Comparison of ENCODE assay signal across 8 cellular contexts in genomic region chr11:33828604-33829429, GRCh38. TPM values are rescaled to one million over a fixed set of nuclear protein-coding genes. Genes with fewer than 3 reads are reported as not detected.
A peak's percentile ranks its signal among the peaks of the same experiment; 100 is the strongest.
DNase-seq lines count a peak whose midpoint lies in the region; ATAC-seq and TF ChIP-seq lines count a peak whose summit lies in the region.

No MANE protein-coding gene starts in this region.

- H3K9me2 ChIP-seq in SK-N-SH, result no peaks in the 10 kb centered on the region

- peaks cover 11% of the 10 kb centered on the region; the same call in 1 of the 2 replicates for H3K27me3 ChIP-seq in SK-N-SH (ENCODE audit: insufficient read depth)
- peaks cover 0 to 52% (median 11%) of the 10 kb centered on the region in 9 donors for H3K27me3 ChIP-seq in heart left ventricle
- H3K27me3 ChIP-seq in rectal smooth muscle tissue (ENCODE audit: control insufficient read depth, insufficient read depth, low read length), result no peaks in the 10 kb centered on the region

- intact Hi-C loops in heart left ventricle (cut with DNase I), result loop anchor here in 7 of 10 donors (1.0 to 10.0 kb wide), 7 partner anchors 20 to 536 kb away; no protein-coding TSS in a partner anchor

- WGBS in SK-N-SH (ENCODE audit: low lambda C conversion rate), result 33% methylated on average over 26 of the region's 56 CpGs
- 8 to 14% (median 10%) methylated on average over 33 to 56 of the region's 56 CpGs for WGBS in heart left ventricle, 4 donors

- no peaks in the 10 kb centered on the region for H3K36me3 ChIP-seq in SK-N-SH (replicated peaks in 1 of 2; ENCODE audit: control insufficient read depth in 1 of 2, insufficient read depth in 2 of 2, low read length in 1 of 2)
- H3K36me3 ChIP-seq in heart left ventricle, result no peaks in the 10 kb centered on the region
- no peaks in the 10 kb centered on the region for H3K36me3 ChIP-seq in rectal smooth muscle tissue (ENCODE audit: control insufficient read depth, insufficient read depth, low read length)

- H3F3A ChIP-seq in SK-N-SH (replicated peaks; ENCODE audit: insufficient read depth), result no peaks in the 10 kb centered on the region

- H3K4me3 ChIP-seq in SK-N-SH (ENCODE audit: low read depth in 2 of 2, low read length in 1 of 2) (peak overlapping the region; percentile 49 to 62), heart left ventricle (peak overlapping the region; percentile 21 to 58 (median 49)), rectal smooth muscle tissue (ENCODE audit: low read length) (peak overlapping the region; percentile 52)

- no peak for TF ChIP-seq EP300 in SK-N-SH (IDR thresholded peaks at IDR 0.05; ENCODE audit: borderline replicate concordance in 1 of 2, low read depth in 1 of 2, low read length in 1 of 2)

- DNase-seq in GM10248 (ENCODE audit: extremely low spot score) (peak; percentile 41), SK-N-SH (peak; percentile 70), heart left ventricle (no peak), A172 (ENCODE audit: low spot score) (no peak), GOT3 (lab: John Stamatoyannopoulos, UW) (no peak), NCI-H82 treated with DMSO at 0.1 percent for 48 hours (lab: John Stamatoyannopoulos, UW; ENCODE audit: unreplicated experiment) (no peak)

- peak overlapping the region; percentile 74 for H3K4me2 ChIP-seq in SK-N-SH

- no peaks in the 10 kb centered on the region for H3K79me2 ChIP-seq in SK-N-SH (ENCODE audit: insufficient read depth)

- peaks cover 0 to 7% of the 10 kb centered on the region in 2 experiments; a peak in 1 of 4 replicates for H3K4me1 ChIP-seq in SK-N-SH (ENCODE audit: control insufficient read depth in 1 of 2, insufficient read depth in 2 of 2, low read depth in 1 of 2, low read length in 1 of 2)
- H3K4me1 ChIP-seq in heart left ventricle, result peaks cover 3 to 10% (median 7%) of the 10 kb centered on the region in 12 donors
- H3K4me1 ChIP-seq in rectal smooth muscle tissue (ENCODE audit: control insufficient read depth, insufficient read depth, low read length), result no peaks in the 10 kb centered on the region

- CTCF ChIA-PET in GM10248 (lab: Yijun Ruan, JAX), result interaction anchor here (1.2 to 12.9 kb wide), 19 partner anchors 11 to 662 kb away, joined by 3 to 190 read pairs (median 4); no protein-coding TSS in a partner anchor
- CTCF ChIA-PET in SK-N-SH (lab: Yijun Ruan, JAX), result interaction anchor here (0.7 to 10.2 kb wide), 51 partner anchors 9 to 584 kb away, joined by 3 to 213 read pairs (median 4); partner anchors contain the start of gene C11orf91

- no peaks in the 10 kb centered on the region for H4K20me1 ChIP-seq in SK-N-SH (ENCODE audit: insufficient read depth)

- H3K9ac ChIP-seq in SK-N-SH (peak overlapping the region; percentile 19; the same call in 1 of the 2 replicates), rectal smooth muscle tissue (ENCODE audit: low read length) (no peak overlapping the region)

- ATAC-seq in heart left ventricle (peak in 3 of 4 donors; percentile 34 to 59 (median 52)), HG03045 (IDR thresholded peaks at IDR 0.05; ENCODE audit: unreplicated experiment) (no peak)

- POLR2A ChIA-PET in GM10248 (lab: Yijun Ruan, JAX), result no interaction called here
- POLR2A ChIA-PET in SK-N-SH (lab: Yijun Ruan, JAX), result no interaction called here

- H3K27ac ChIP-seq in SK-N-SH (ENCODE audit: low read depth in 2 of 2, low read length in 1 of 2) (no peak overlapping the region), heart left ventricle (no peak overlapping the region), rectal smooth muscle tissue (ENCODE audit: low read depth, low read length) (no peak overlapping the region)

- TF ChIP-seq CTCF in GM10248 (IDR thresholded peaks at IDR 0.05; ENCODE audit: control extremely low read depth, extremely low read depth, low read depth, missing control alignments), result no peak
- TF ChIP-seq CTCF in SK-N-SH (IDR thresholded peaks at IDR 0.05), result no peak
- TF ChIP-seq CTCF in heart left ventricle (IDR thresholded peaks at IDR 0.05), result no peak

- H3K9me3 ChIP-seq in SK-N-SH (no peaks in the 10 kb centered on the region), heart left ventricle (no peaks in the 10 kb centered on the region)

- peak overlapping the region; percentile 80 for H2AFZ ChIP-seq in SK-N-SH (ENCODE audit: low read depth)

- no peak for TF ChIP-seq RAD21 in SK-N-SH (IDR thresholded peaks at IDR 0.05; ENCODE audit: low read length)

- no peak for TF ChIP-seq POLR2A in heart left ventricle (IDR thresholded peaks at IDR 0.05)

TF ChIP-seq in SK-N-SH, 30 proteins besides CTCF, POLR2A, EP300 and RAD21:
- no peak for TF ChIP-seq FOXM1 (IDR thresholded peaks at IDR 0.05; ENCODE audit: low read depth)
- no peak for TF ChIP-seq GATA2 (CRISPR knock-in tag; IDR thresholded peaks at IDR 0.05)
- no peak for TF ChIP-seq YY1 (IDR thresholded peaks at IDR 0.05; ENCODE audit: low read depth)

RNA-seq across cellular contexts. Expression of gene FBXO3, which starts 54.5 kb away (rescaled TPM):
- polyA plus RNA-seq in SK-N-SH (2012; rRNA removed), result 17.9 and 27.0 TPM in 2 replicates
- polyA plus RNA-seq in SK-N-SH (2012; cell fraction: cytosol; rRNA removed), result 21.6 and 26.1 TPM in 2 replicates
- polyA plus RNA-seq in SK-N-SH (2012; cell fraction: nucleus; rRNA removed), result 8.6 and 26.3 TPM in 2 replicates
- 10 to 100 TPM; 47.3 to 72.8 (median 52.4) TPM for total RNA-seq in heart left ventricle
- 10 to 100 TPM; 25.7 to 35.4 TPM for polyA plus RNA-seq in heart left ventricle
- 64.8 and 66.4 TPM in 2 replicates for total RNA-seq in A172 (2014; rRNA removed; shearing (Covaris generic))

Comparison
In these comparisons a context has a peak if more than half of its experiments do, and no peak if none do; other contexts are left out.
1. DNase-seq: peak in GM10248 (single experiment) and SK-N-SH (single experiment); none in heart left ventricle (0 of 5), A172 (single experiment), GOT3 (single experiment) and NCI-H82 treated with DMSO at 0.1 percent for 48 hours (single experiment).
2. Peak in every context shown above with its lines, with median percentiles within 50 percentile points of each other: H3K4me3 ChIP-seq.